ENCODE assay signal across 24 cellular contexts in the genomic region with DNA sequence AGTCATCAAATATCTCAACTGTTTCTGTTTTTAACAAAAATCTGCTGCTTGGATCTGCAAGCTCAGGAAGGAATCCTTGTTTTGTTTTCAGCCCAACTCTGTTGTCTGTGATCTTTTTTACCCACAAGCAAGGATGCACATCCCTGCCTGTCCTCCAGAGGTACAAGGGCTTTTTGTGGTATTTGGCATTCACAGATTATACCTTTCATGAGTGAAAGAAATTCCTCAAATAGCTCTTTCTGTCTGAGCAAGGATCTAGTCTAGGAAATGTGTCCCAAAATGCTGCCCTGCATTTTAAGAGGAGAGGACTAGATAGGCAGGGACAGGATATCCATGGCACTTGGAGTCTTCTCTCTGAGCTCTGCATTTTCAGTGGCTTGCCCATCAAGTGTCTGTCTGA.
"Had no signal": no experiment of that assay in that cellular context is flagged by ENCODE, and none has a peak within 500 bp of the region (broad histone marks: within the 10 kb centered on the region; RNA-seq: fewer than 3 reads in every experiment).

No MANE protein-coding gene starts in this region.

- H3K27ac Mint-ChIP-seq: activated CD4-positive, alpha-beta memory T cell treated with anti-CD3 and anti-CD28 coated beads for 36 hours; activated CD4-positive, alpha-beta T cell treated with anti-CD3 and anti-CD28 coated beads, Interleukin-2, amount 10 ng/mL, durations not matched to agents 7 days and 5 days; activated naive CD4-positive, alpha-beta T cell treated with anti-CD3 and anti-CD28 coated beads, Interleukin-2, amount 10 ng/mL, durations not matched to agents 7 days and 5 days; activated naive CD8-positive, alpha-beta T cell treated with anti-CD3 and anti-CD28 coated beads for 36 hours; activated T-helper 17 cell treated with anti-CD3 and anti-CD28 coated beads, Interleukin-2, amount 50 U/mL, for 72 hours; T-cell had no signal

- H3K4me1 ChIP-seq: colonic mucosa had no signal

- H3K9me3 Mint-ChIP-seq: activated CD4-positive, alpha-beta memory T cell treated with anti-CD3 and anti-CD28 coated beads for 36 hours; activated CD4-positive, alpha-beta T cell treated with anti-CD3 and anti-CD28 coated beads, Interleukin-2, amount 10 ng/mL, durations not matched to agents 7 days and 5 days; activated naive CD4-positive, alpha-beta T cell treated with anti-CD3 and anti-CD28 coated beads, Interleukin-2, amount 10 ng/mL, durations not matched to agents 7 days and 5 days; activated naive CD8-positive, alpha-beta T cell treated with anti-CD3 and anti-CD28 coated beads for 36 hours had no signal

- H3K27me3 Mint-ChIP-seq: activated CD4-positive, alpha-beta memory T cell treated with anti-CD3 and anti-CD28 coated beads for 36 hours; activated CD4-positive, alpha-beta T cell treated with anti-CD3 and anti-CD28 coated beads, Interleukin-2, amount 10 ng/mL, durations not matched to agents 7 days and 5 days; activated naive CD4-positive, alpha-beta T cell treated with anti-CD3 and anti-CD28 coated beads, Interleukin-2, amount 10 ng/mL, durations not matched to agents 7 days and 5 days; activated naive CD8-positive, alpha-beta T cell treated with anti-CD3 and anti-CD28 coated beads for 36 hours; activated T-helper 17 cell treated with anti-CD3 and anti-CD28 coated beads, Interleukin-2, amount 50 U/mL, for 72 hours; T-cell had no signal

- H3K4me1 Mint-ChIP-seq: activated CD4-positive, alpha-beta T cell treated with anti-CD3 and anti-CD28 coated beads, Interleukin-2, amount 10 ng/mL, durations not matched to agents 7 days and 5 days; activated naive CD4-positive, alpha-beta T cell treated with anti-CD3 and anti-CD28 coated beads, Interleukin-2, amount 10 ng/mL, durations not matched to agents 7 days and 5 days; activated naive CD8-positive, alpha-beta T cell treated with anti-CD3 and anti-CD28 coated beads for 36 hours; activated T-helper 17 cell treated with anti-CD3 and anti-CD28 coated beads, Interleukin-2, amount 50 U/mL, for 72 hours; T-cell had no signal

- H3K9me3 ChIP-seq: colonic mucosa, MG63 had no signal

- DNase-seq: activated CD4-positive, alpha-beta memory T cell treated with anti-CD3 and anti-CD28 coated beads for 36 hours; activated CD4-positive, alpha-beta T cell treated with anti-CD3 and anti-CD28 coated beads, Interleukin-2, amount 10 ng/mL, durations not matched to agents 7 days and 5 days; activated CD4-positive, CD25-positive, alpha-beta regulatory T cell; activated CD8-positive, alpha-beta memory T cell treated with anti-CD3 and anti-CD28 coated beads for 24 hours; activated gamma-delta T cell; activated naive CD4-positive, alpha-beta T cell treated with anti-CD3 and anti-CD28 coated beads, Interleukin-2, amount 10 ng/mL, durations not matched to agents 7 days and 5 days; activated naive CD8-positive, alpha-beta T cell treated with anti-CD3 and anti-CD28 coated beads for 36 hours; activated T-cell treated with anti-CD3 and anti-CD28 coated beads for 4 hours; activated T-cell treated with anti-CD3 and anti-CD28 coated beads, Interleukin-2, amount 50 U/mL, for 48 hours; caudate nucleus; colonic mucosa; MG63; NCI-H1105; NCI-H1436; NCI-H2029 treated with DMSO at 0.1 percent for 48 hours; NCI-H446; PC-3; SHP77 treated with DMSO at 0.1 percent for 48 hours; T-cell; T-helper 2 cell; T1000 had no signal

- H3K27me3 ChIP-seq: colonic mucosa, MG63 had no signal

- H3K4me3 ChIP-seq: colonic mucosa, MG63 had no signal

- H3K36me3 Mint-ChIP-seq: activated CD4-positive, alpha-beta memory T cell treated with anti-CD3 and anti-CD28 coated beads for 36 hours; activated naive CD4-positive, alpha-beta T cell treated with anti-CD3 and anti-CD28 coated beads, Interleukin-2, amount 10 ng/mL, durations not matched to agents 7 days and 5 days; activated naive CD8-positive, alpha-beta T cell treated with anti-CD3 and anti-CD28 coated beads for 36 hours; T-cell had no signal

- H3K36me3 ChIP-seq: colonic mucosa had no signal

- H3K4me3 Mint-ChIP-seq: activated CD4-positive, alpha-beta memory T cell treated with anti-CD3 and anti-CD28 coated beads for 36 hours; activated CD4-positive, alpha-beta T cell treated with anti-CD3 and anti-CD28 coated beads, Interleukin-2, amount 10 ng/mL, durations not matched to agents 7 days and 5 days; activated naive CD4-positive, alpha-beta T cell treated with anti-CD3 and anti-CD28 coated beads, Interleukin-2, amount 10 ng/mL, durations not matched to agents 7 days and 5 days; activated naive CD8-positive, alpha-beta T cell treated with anti-CD3 and anti-CD28 coated beads for 36 hours; activated T-helper 17 cell treated with anti-CD3 and anti-CD28 coated beads, Interleukin-2, amount 50 U/mL, for 72 hours; T-cell had no signal

- FAIRE-seq: RCC 7860, TTC549 had no signal

- ATAC-seq: activated T-helper 17 cell treated with anti-CD3 and anti-CD28 coated beads, Interleukin-2, amount 50 U/mL, for 72 hours; PC-3; T-cell had no signal

- H3K27ac ChIP-seq: colonic mucosa had no signal
